Comparison of ENCODE assay signal across 28 cellular contexts in the genomic region with DNA sequence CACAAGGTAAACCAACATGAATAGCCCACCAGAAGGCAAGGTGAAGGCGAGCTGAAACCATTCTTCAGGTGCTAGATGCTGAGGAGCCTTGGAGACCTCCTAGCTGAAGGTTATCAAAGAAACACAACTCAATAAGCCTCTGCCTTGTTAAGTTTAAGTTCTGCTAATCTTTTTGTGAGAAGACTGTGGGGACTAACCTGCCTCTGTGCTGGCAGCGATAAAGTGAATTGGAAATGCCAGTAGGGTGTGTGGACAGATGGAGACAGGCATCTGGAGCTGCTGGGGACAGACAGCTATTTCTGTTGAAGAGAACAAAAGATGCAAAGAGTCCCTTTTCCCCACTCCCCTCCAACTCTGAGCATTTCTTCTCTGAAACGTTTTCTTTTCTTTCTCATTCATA. TPM values are rescaled to one million over a fixed set of nuclear protein-coding genes. Genes with fewer than 3 reads are reported as not detected.
"Had no signal": no experiment of that assay in that cellular context is flagged by ENCODE, and none has a peak within 500 bp of the region (broad histone marks: within the 10 kb centered on the region; RNA-seq: fewer than 3 reads in every experiment).

No MANE protein-coding gene starts in this region.

- H3K4me1 Mint-ChIP-seq: activated T-helper 17 cell treated with anti-CD3 and anti-CD28 coated beads, Interleukin-2, amount 50 U/mL, for 72 hours; central memory CD8-positive, alpha-beta T cell had no signal

- H3K9me3 Mint-ChIP-seq: activated CD4-positive, alpha-beta T cell treated with anti-CD3 and anti-CD28 coated beads, Interleukin-2, amount 10 ng/mL, durations not matched to agents 7 days and 5 days; activated CD8-positive, alpha-beta T cell treated with anti-CD3 and anti-CD28 coated beads for 36 hours; activated T-cell treated with anti-CD3 and anti-CD28 coated beads, Interleukin-2, amount 50 U/mL, for 4 hours; activated T-helper 17 cell treated with anti-CD3 and anti-CD28 coated beads, Interleukin-2, amount 50 U/mL, for 72 hours; central memory CD8-positive, alpha-beta T cell; dendritic cell treated with granulocyte-macrophage colony-stimulating factor and Interleukin-4, amounts not matched to agents 40 ng/mL and 50 ng/mL, for 4 days; endodermal cell; T-helper 2 cell treated with Interferon-gamma antibody and Interleukin-4, amounts not matched to agents 5 μg/mL and 100 μg/mL, for 36 hours; WTC11 had no signal

- H3K4me3 Mint-ChIP-seq: activated CD4-positive, alpha-beta T cell treated with anti-CD3 and anti-CD28 coated beads, Interleukin-2, amount 10 ng/mL, durations not matched to agents 7 days and 5 days; activated CD8-positive, alpha-beta T cell treated with anti-CD3 and anti-CD28 coated beads for 36 hours; activated naive CD8-positive, alpha-beta T cell; activated T-cell treated with anti-CD3 and anti-CD28 coated beads, Interleukin-2, amount 50 U/mL, for 4 hours; activated T-helper 17 cell treated with anti-CD3 and anti-CD28 coated beads, Interleukin-2, amount 50 U/mL, for 72 hours; central memory CD8-positive, alpha-beta T cell; endodermal cell; T-helper 2 cell treated with Interferon-gamma antibody and Interleukin-4, amounts not matched to agents 5 μg/mL and 100 μg/mL, for 36 hours; WTC11 had no signal

- H3K36me3 ChIP-seq: brain microvascular endothelial cell, heart right ventricle had no signal

- H3K27ac Mint-ChIP-seq: activated CD4-positive, alpha-beta T cell treated with anti-CD3 and anti-CD28 coated beads, Interleukin-2, amount 10 ng/mL, durations not matched to agents 7 days and 5 days; activated CD8-positive, alpha-beta T cell treated with anti-CD3 and anti-CD28 coated beads for 36 hours; activated naive CD8-positive, alpha-beta T cell; activated T-helper 17 cell treated with anti-CD3 and anti-CD28 coated beads, Interleukin-2, amount 50 U/mL, for 72 hours; dendritic cell treated with granulocyte-macrophage colony-stimulating factor and Interleukin-4, amounts not matched to agents 40 ng/mL and 50 ng/mL, for 4 days; endodermal cell; T-helper 17 cell; T-helper 2 cell treated with Interferon-gamma antibody and Interleukin-4, amounts not matched to agents 5 μg/mL and 100 μg/mL, for 36 hours; WTC11 had no signal

- H3K4me2 ChIP-seq: hepatocyte had no signal

- H3K4me3 ChIP-seq: coronary artery, dorsolateral prefrontal cortex, heart right ventricle, hepatocyte had no signal

- H3K9me3 ChIP-seq: heart right ventricle had no signal

- H3K36me3 Mint-ChIP-seq: activated naive CD8-positive, alpha-beta T cell; WTC11 had no signal

- H2AFZ ChIP-seq: hepatocyte had no signal

- H3K27ac ChIP-seq: brain microvascular endothelial cell, coronary artery, dorsolateral prefrontal cortex, heart right ventricle, hepatocyte, VCaP had no signal

- DNase-seq: activated CD4-positive, alpha-beta T cell treated with anti-CD3 and anti-CD28 coated beads for 1 hour; activated CD4-positive, alpha-beta T cell treated with anti-CD3 and anti-CD28 coated beads for 4 hours; activated CD4-positive, alpha-beta T cell treated with anti-CD3 and anti-CD28 coated beads, Interleukin-2, amount 10 ng/mL, durations not matched to agents 7 days and 5 days; activated CD4-positive, alpha-beta T cell treated with anti-CD3 and anti-CD28 coated beads, Interleukin-2, amount 50 U/mL, for 4 hours; activated CD8-positive, alpha-beta memory T cell treated with anti-CD3 and anti-CD28 coated beads for 24 hours; activated CD8-positive, alpha-beta T cell treated with anti-CD3 and anti-CD28 coated beads for 36 hours; activated effector memory CD4-positive, alpha-beta T cell treated with Interleukin-2 at 50 U/mL for 16 hours; activated gamma-delta T cell treated with Interleukin-2 at 50 U/mL for 16 hours; activated naive CD4-positive, alpha-beta T cell treated with anti-CD3 and anti-CD28 coated beads, Interleukin-2, amount 50 U/mL, for 16 hours; activated naive CD4-positive, alpha-beta T cell treated with Interleukin-2 at 50 U/mL for 16 hours; activated T-cell treated with anti-CD3 and anti-CD28 coated beads, Interleukin-2, amount 50 U/mL, for 4 hours; amniotic stem cell; brain microvascular endothelial cell; dorsolateral prefrontal cortex; effector memory CD4-positive, alpha-beta T cell; endodermal cell; heart right ventricle; T-helper 17 cell had no signal

- H3K79me2 ChIP-seq: hepatocyte had no signal

- H3K27me3 ChIP-seq: brain microvascular endothelial cell had no signal

RNA-seq across cellular contexts. Expression of a gene that starts 33.5 kb away (rescaled TPM):
- total RNA-seq: bronchial epithelial cell had no signal
